ENCODE assay signal across 25 cellular contexts in the genomic region with DNA sequence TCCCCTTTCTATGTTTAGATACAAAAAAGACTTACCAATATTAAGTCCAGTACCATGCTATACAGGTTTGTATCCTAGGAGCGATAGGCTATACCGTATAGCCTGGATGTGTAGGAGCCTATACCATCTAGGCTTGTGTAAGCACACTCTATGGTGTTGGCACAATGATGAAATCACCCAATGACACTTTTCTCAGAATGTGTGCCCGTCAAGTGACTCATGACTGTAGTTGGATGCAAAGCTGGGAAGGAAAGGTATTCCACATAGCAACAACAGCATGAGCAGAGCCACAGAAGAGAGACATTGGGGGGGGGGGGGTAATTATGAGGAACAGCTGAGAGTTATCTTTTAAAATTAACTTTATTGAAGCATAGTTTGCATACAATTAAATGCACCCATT.
DNase-seq lines count a peak whose midpoint lies in the region; ATAC-seq, FAIRE-seq and TF ChIP-seq lines count a peak whose summit lies in the region.
"Had no signal": no experiment of that assay in that cellular context is flagged by ENCODE, and none has a peak within 500 bp of the region (broad histone marks: within the 10 kb centered on the region; RNA-seq: fewer than 3 reads in every experiment).

No MANE protein-coding gene starts in this region.

- intact Hi-C loops in CD4-positive, alpha-beta T cell (cut with DNase I, micrococcal nuclease) = no loop called here

- DNase-seq in ACHN (peak; percentile 12), H54 (ENCODE audit: insufficient read length, low spot score) (peak; percentile 30), RKO (ENCODE audit: low spot score) (peak; percentile 66), glomerular visceral epithelial cell (ENCODE audit: extremely low spot score) (peak; percentile 40), NCI-H2029 (lab: John Stamatoyannopoulos, UW) (no peak), WERI-Rb-1 (no peak)
- no peak for DNase-seq in CD4-positive, alpha-beta T cell
- DNase-seq: activated CD4-positive, alpha-beta T cell treated with anti-CD3 and anti-CD28 coated beads for 48 hours; activated naive CD4-positive, alpha-beta T cell treated with anti-CD3 and anti-CD28 coated beads for 36 hours; activated T-cell treated with anti-CD3 and anti-CD28 coated beads, Interleukin-2, amount 50 U/mL, for 48 hours; amniotic stem cell; Caco-2; colonic mucosa; effector memory CD4-positive, alpha-beta T cell; GOT3; NCI-H1436; NCI-H524; NK-92 treated with Interleukin-12 subunit alpha and Interleukin-12 subunit beta, amount 100 ng/mL, for 24 hours; substantia nigra; T-helper 17 cell; upper lobe of left lung had no signal

- no peak overlapping the region for H3K4me3 ChIP-seq in WERI-Rb-1 (ENCODE audit: low read depth, low read length)
- H3K4me3 ChIP-seq: colonic mucosa, upper lobe of left lung had no signal

- no peak for ATAC-seq in CD4-positive, alpha-beta T cell (ENCODE audit: poor library complexity)
- no peak for ATAC-seq in GM18498 (IDR thresholded peaks at IDR 0.05; ENCODE audit: unreplicated experiment)
- ATAC-seq: natural killer cell treated with Interleukin-12 subunit alpha and Interleukin-12 subunit beta and Interleukin-15 and Interleukin-18, amount 100 ng/mL, for 72 hours; Panc1; T-helper 17 cell had no signal

- TF ChIP-seq POLR2A in H54 (IDR thresholded peaks at IDR 0.05; ENCODE audit: low read depth, low read length) = no peak

- H3K27ac ChIP-seq in CD4-positive, alpha-beta T cell (ENCODE audit: low read depth, low read length) = no peak overlapping the region
- H3K27ac ChIP-seq in WERI-Rb-1 = no peak overlapping the region
- H3K27ac ChIP-seq: colonic mucosa, upper lobe of left lung had no signal

- H3K9me3 ChIP-seq in CD4-positive, alpha-beta T cell (ENCODE audit: control insufficient read depth, low read length) = no peaks in the 10 kb centered on the region
- no peaks in the 10 kb centered on the region for H3K9me3 ChIP-seq in WERI-Rb-1 (ENCODE audit: severe bottlenecking)
- H3K9me3 ChIP-seq: Caco-2, colonic mucosa, upper lobe of left lung had no signal

- TF ChIP-seq CTCF in CD4-positive, alpha-beta T cell (IDR thresholded peaks at IDR 0.05) = no peak
- TF ChIP-seq CTCF in WERI-Rb-1 (IDR thresholded peaks at IDR 0.05; ENCODE audit: low read depth, low read length) = no peak

- peaks cover 4% of the 10 kb centered on the region for H3K9me3 Mint-ChIP-seq in CD4-positive, alpha-beta T cell
- H3K9me3 Mint-ChIP-seq: natural killer cell treated with Interleukin-12 subunit alpha and Interleukin-12 subunit beta and Interleukin-15 and Interleukin-18, amount 100 ng/mL, for 72 hours had no signal

- no peaks in the 10 kb centered on the region for H3K27me3 Mint-ChIP-seq in CD4-positive, alpha-beta T cell
- H3K27me3 Mint-ChIP-seq: natural killer cell treated with Interleukin-12 subunit alpha and Interleukin-12 subunit beta and Interleukin-15 and Interleukin-18, amount 100 ng/mL, for 72 hours; T-helper 17 cell had no signal

- no peaks in the 10 kb centered on the region for H3K27me3 ChIP-seq in CD4-positive, alpha-beta T cell (ENCODE audit: control insufficient read depth, insufficient read depth, low read length)
- H3K27me3 ChIP-seq in WERI-Rb-1 (ENCODE audit: insufficient read depth, low read depth, severe bottlenecking) = no peaks in the 10 kb centered on the region
- H3K27me3 ChIP-seq: colonic mucosa, upper lobe of left lung had no signal

- CTCF ChIA-PET in CD4-positive, alpha-beta T cell (lab: Charles Lee) = no interaction called here

- peaks cover 77% of the 10 kb centered on the region for H3K36me3 Mint-ChIP-seq in CD4-positive, alpha-beta T cell (ENCODE audit: low read depth)

- peaks cover 8% of the 10 kb centered on the region for H3K36me3 ChIP-seq in WERI-Rb-1
- H3K36me3 ChIP-seq: colonic mucosa had no signal

- H3K27ac Mint-ChIP-seq in CD4-positive, alpha-beta T cell = no peak overlapping the region
- H3K27ac Mint-ChIP-seq: activated naive CD4-positive, alpha-beta T cell treated with anti-CD3 and anti-CD28 coated beads for 36 hours; natural killer cell treated with Interleukin-12 subunit alpha and Interleukin-12 subunit beta and Interleukin-15 and Interleukin-18, amount 100 ng/mL, for 72 hours; T-helper 17 cell had no signal

- in situ Hi-C loops in ACHN (cut with HindIII; ENCODE audit: low pct_ligation_motif_present, low pct_unique_long_range_greater_than_20kb, low sequenced_read_pairs) = no loop called here

- no peak overlapping the region for H3K4me3 Mint-ChIP-seq in CD4-positive, alpha-beta T cell
- H3K4me3 Mint-ChIP-seq: activated naive CD4-positive, alpha-beta T cell treated with anti-CD3 and anti-CD28 coated beads for 36 hours; natural killer cell treated with Interleukin-12 subunit alpha and Interleukin-12 subunit beta and Interleukin-15 and Interleukin-18, amount 100 ng/mL, for 72 hours; T-helper 17 cell had no signal

- POLR2A ChIA-PET in CD4-positive, alpha-beta T cell (lab: Charles Lee) = no interaction called here

- H3K4me1 Mint-ChIP-seq in CD4-positive, alpha-beta T cell (ENCODE audit: low read depth) = no peaks in the 10 kb centered on the region

- peak; percentile 99 for FAIRE-seq in H54 (lab: Jason Lieb, UNC)
- FAIRE-seq: islet of Langerhans had no signal

Comparison
In these comparisons a context has a peak if more than half of its experiments do, and no peak if none do; other contexts are left out.
1. DNase-seq: peak in ACHN (single experiment), H54 (single experiment), RKO (single experiment) and glomerular visceral epithelial cell (single experiment); none in CD4-positive, alpha-beta T cell (0 of 10), NCI-H2029 (single experiment) and WERI-Rb-1 (single experiment).